In the genomic region with DNA sequence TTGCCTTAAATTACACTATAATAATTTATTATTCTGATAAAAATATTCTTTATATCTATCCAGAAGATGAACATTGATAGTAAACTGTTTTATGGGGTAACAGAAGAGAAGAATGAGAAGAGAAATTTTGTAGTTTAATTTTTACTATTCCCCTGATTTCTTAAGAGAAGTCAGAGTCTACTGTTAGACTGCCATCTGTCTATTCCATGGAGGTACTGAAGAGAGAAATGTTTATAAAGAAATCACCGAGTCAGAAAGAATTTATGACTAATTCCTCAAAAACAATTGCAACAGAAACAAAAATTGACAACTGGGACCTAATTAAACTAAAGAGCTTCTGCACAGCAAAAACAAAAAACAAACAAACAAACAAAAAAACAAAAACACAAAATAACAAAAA, we compare ENCODE assay signal across 1 cellular context.
TF ChIP-seq lines count a peak whose summit lies in the region.

No MANE protein-coding gene starts in this region.

TF ChIP-seq in SK-N-SH treated with all-trans-retinoic acid at 6 μM for 48 hours, 23 proteins besides CTCF, POLR2A, EP300 and RAD21 (continued from another document):
- TF ChIP-seq PPARA (CRISPR knock-in tag; IDR thresholded peaks at IDR 0.05; ENCODE audit: borderline replicate concordance) (no peak), RARB (CRISPR knock-in tag; IDR thresholded peaks at IDR 0.05) (no peak), ESRRG (CRISPR knock-in tag; IDR thresholded peaks at IDR 0.05) (no peak), SNAI2 (CRISPR knock-in tag; IDR thresholded peaks at IDR 0.05) (no peak), ISL1 (CRISPR knock-in tag; IDR thresholded peaks at IDR 0.05) (no peak)
- TF ChIP-seq, protein P1, sequence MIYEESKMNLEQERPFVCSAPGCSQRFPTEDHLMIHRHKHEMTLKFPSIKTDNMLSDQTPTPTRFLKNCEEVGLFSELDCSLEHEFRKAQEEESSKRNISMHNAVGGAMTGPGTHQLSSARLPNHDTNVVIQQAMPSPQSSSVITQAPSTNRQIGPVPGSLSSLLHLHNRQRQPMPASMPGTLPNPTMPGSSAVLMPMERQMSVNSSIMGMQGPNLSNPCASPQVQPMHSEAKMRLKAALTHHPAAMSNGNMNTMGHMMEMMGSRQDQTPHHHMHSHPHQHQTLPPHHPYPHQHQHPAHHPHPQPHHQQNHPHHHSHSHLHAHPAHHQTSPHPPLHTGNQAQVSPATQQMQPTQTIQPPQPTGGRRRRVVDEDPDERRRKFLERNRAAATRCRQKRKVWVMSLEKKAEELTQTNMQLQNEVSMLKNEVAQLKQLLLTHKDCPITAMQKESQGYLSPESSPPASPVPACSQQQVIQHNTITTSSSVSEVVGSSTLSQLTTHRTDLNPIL (CRISPR knock-in tag; IDR thresholded peaks at IDR 0.05; ENCODE audit: low read depth) = no peak
- TF ChIP-seq, protein P2, sequence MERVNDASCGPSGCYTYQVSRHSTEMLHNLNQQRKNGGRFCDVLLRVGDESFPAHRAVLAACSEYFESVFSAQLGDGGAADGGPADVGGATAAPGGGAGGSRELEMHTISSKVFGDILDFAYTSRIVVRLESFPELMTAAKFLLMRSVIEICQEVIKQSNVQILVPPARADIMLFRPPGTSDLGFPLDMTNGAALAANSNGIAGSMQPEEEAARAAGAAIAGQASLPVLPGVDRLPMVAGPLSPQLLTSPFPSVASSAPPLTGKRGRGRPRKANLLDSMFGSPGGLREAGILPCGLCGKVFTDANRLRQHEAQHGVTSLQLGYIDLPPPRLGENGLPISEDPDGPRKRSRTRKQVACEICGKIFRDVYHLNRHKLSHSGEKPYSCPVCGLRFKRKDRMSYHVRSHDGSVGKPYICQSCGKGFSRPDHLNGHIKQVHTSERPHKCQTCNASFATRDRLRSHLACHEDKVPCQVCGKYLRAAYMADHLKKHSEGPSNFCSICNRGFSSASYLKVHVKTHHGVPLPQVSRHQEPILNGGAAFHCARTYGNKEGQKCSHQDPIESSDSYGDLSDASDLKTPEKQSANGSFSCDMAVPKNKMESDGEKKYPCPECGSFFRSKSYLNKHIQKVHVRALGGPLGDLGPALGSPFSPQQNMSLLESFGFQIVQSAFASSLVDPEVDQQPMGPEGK (CRISPR knock-in tag; IDR thresholded peaks at IDR 0.05; ENCODE audit: borderline replicate concordance) = no peak
